In the genomic region with DNA sequence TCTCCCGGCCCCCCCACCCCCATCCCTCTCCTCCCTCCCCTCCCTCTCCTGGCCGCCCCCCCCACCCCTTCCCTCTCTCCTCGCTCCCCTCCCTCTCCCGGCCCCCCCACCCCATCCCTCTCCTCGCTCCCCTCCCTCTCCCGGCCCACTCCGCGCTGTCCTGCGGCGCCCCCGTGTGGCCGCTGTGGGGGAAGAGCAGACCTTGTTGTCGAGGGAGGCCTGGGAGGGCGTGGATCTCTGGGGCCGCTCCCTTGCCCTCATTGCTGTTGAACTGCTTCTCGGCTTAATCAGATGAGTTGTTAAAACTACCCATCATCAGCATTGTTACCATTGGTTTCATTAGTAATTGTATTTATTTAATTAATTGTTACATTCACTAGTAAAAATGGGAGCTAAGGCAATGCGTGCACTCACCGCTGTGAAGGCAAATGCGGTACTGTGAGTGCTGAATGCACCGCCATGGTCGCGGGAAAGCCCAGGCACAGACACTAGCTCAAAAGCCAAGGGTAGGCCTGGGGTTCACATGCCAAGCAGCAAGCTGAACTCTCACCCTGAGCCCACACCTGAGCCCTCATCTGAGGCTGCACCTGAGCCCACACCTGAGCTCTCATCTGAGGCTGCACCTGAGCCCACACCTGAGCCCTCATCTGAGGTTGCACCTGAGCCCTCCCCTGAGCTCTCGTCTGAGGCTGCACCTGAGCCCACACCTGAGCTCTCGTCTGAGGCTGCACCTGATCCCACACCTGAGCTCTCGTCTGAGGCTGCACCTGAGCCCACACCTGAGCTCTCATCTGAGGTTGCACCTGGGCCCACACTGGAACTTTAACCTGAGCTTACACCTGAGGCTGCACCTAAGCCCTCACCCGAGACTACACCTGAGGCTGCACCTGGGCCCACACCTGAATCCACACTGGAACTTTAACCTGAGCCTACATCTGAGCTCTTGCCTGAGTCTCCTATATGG, we compare ENCODE assay signal across 8 cellular contexts. TPM values are rescaled to one million over a fixed set of nuclear protein-coding genes. Genes with fewer than 3 reads are reported as not detected.
A peak's percentile ranks its signal among the peaks of the same experiment; 100 is the strongest.
DNase-seq lines count a peak whose midpoint lies in the region; ATAC-seq, FAIRE-seq and TF ChIP-seq lines count a peak whose summit lies in the region.

No MANE protein-coding gene starts in this region.

- H3K36me3 Mint-ChIP-seq in Caco-2 (ENCODE audit: insufficient read depth, unreplicated experiment) = peaks cover 11% of the 10 kb centered on the region

- no peaks in the 10 kb centered on the region for H3K4me1 Mint-ChIP-seq in Caco-2 (ENCODE audit: low read depth, unreplicated experiment)

- no peak overlapping the region for H4K8ac ChIP-seq in trophoblast cell (ENCODE audit: low read depth, low read length)

- no peak overlapping the region for H3K4me2 ChIP-seq in trophoblast cell (ENCODE audit: low read length)

- no peak overlapping the region for H2AK5ac ChIP-seq in trophoblast cell (ENCODE audit: low read length)

- BruUV-seq in Caco-2 (replicated peaks; lab: Mats Ljungman, UMichigan) = no TSS peak

- no peak overlapping the region for H4K91ac ChIP-seq in trophoblast cell (ENCODE audit: low read depth, low read length)

- intact Hi-C loops in Caco-2 (cut with micrococcal nuclease; ENCODE audit: unreplicated experiment) = loop anchor here (10.0 kb wide), 1 partner anchor 213 kb away; no protein-coding TSS in a partner anchor

- H2BK12ac ChIP-seq in trophoblast cell (ENCODE audit: low read length) = no peak overlapping the region

- no peaks in the 10 kb centered on the region for H3K9me3 Mint-ChIP-seq in Caco-2 (ENCODE audit: unreplicated experiment)

- H3K79me1 ChIP-seq in trophoblast cell (ENCODE audit: low read length) = no peaks in the 10 kb centered on the region

- H3K4me3 Mint-ChIP-seq in Caco-2 (ENCODE audit: unreplicated experiment) = no peak overlapping the region

- H2BK5ac ChIP-seq in trophoblast cell (ENCODE audit: low read depth, low read length, poor library complexity) = no peak overlapping the region

- H3K27ac Mint-ChIP-seq in Caco-2 (ENCODE audit: unreplicated experiment) = no peak overlapping the region

- H3K27me3 ChIP-seq in Caco-2 (replicated peaks; ENCODE audit: control insufficient read depth, insufficient read depth, low read length) (no peaks in the 10 kb centered on the region), SJSA1 (replicated peaks) (no peaks in the 10 kb centered on the region), trophoblast cell (ENCODE audit: insufficient read depth, low read length) (no peaks in the 10 kb centered on the region)

- H3K18ac ChIP-seq in trophoblast cell (ENCODE audit: low read length) = no peak overlapping the region

- no peaks in the 10 kb centered on the region for H3K9me3 ChIP-seq in Caco-2
- H3K9me3 ChIP-seq in SJSA1 (replicated peaks) = no peaks in the 10 kb centered on the region
- peaks cover 14% of the 10 kb centered on the region for H3K9me3 ChIP-seq in trophoblast cell (ENCODE audit: insufficient read depth, low read depth, low read length)

- no peak for TF ChIP-seq POLR2A in GM18505 (IDR thresholded peaks at IDR 0.05; ENCODE audit: borderline replicate concordance, extremely low read depth, insufficient read depth, insufficient read length)

- H3K4ac ChIP-seq in trophoblast cell (ENCODE audit: low read depth, low read length) = no peak overlapping the region

- no peak for ATAC-seq in GM21526 (IDR thresholded peaks at IDR 0.05; ENCODE audit: low FRiP score, unreplicated experiment)
- ATAC-seq in GM18505 (IDR thresholded peaks at IDR 0.05; ENCODE audit: unreplicated experiment) = no peak

- no peak overlapping the region for H3K27ac ChIP-seq in SJSA1
- no peak overlapping the region for H3K27ac ChIP-seq in trophoblast cell (ENCODE audit: low read depth, low read length)

- H3K4me3 ChIP-seq in Caco-2 (ENCODE audit: low read depth, low read length) (no peak overlapping the region), SJSA1 (no peak overlapping the region), trophoblast cell (ENCODE audit: low read depth, low read length) (no peak overlapping the region)

- H3K23ac ChIP-seq in trophoblast cell (ENCODE audit: low read length) = no peak overlapping the region

- H3K36me3 ChIP-seq in Caco-2 (ENCODE audit: control insufficient read depth, insufficient read depth, low read length) (no peaks in the 10 kb centered on the region), SJSA1 (no peaks in the 10 kb centered on the region), trophoblast cell (ENCODE audit: control insufficient read depth in 1 of 2, insufficient read depth in 2 of 2, low read length in 2 of 2) (no peaks in the 10 kb centered on the region)

- no peak overlapping the region for H3K14ac ChIP-seq in trophoblast cell (ENCODE audit: low read length)

- no peak overlapping the region for H2AFZ ChIP-seq in trophoblast cell (ENCODE audit: insufficient read depth, low read length, poor library complexity)

- DNase-seq in Caco-2 = peak; percentile 55 to 73
- peak; percentile 33 for DNase-seq in KG1 (lab: John Stamatoyannopoulos, UW)
- peak; percentile 62 to 74 for DNase-seq in SJSA1 (ENCODE audit: low read depth in 1 of 2, low spot score in 2 of 2)
- DNase-seq in activated gamma-delta T cell (lab: John Stamatoyannopoulos, UW) = peak; percentile 53
- DNase-seq in frontal cortex (ENCODE audit: low spot score in 2 of 2) = peak; percentile 73 to 82
- peak; percentile 59 to 71 for DNase-seq in trophoblast cell

- no CpG with 5 or more reads among the region's 26 CpGs for WGBS in trophoblast cell (ENCODE audit: extremely low coverage, insufficient coverage, insufficient read length)

- H2BK120ac ChIP-seq in trophoblast cell (ENCODE audit: insufficient read depth, low read length, poor library complexity) = no peak overlapping the region

- no peaks in the 10 kb centered on the region for H3K27me3 Mint-ChIP-seq in Caco-2 (ENCODE audit: insufficient read depth, unreplicated experiment)

- CTCF ChIA-PET in Caco-2 (lab: Charles Lee) = interaction anchor here (0.5 to 0.9 kb wide), 3 partner anchors 70 to 192 kb away, joined by 3 read pairs; a partner anchor contains a TSS

- H4K12ac ChIP-seq in trophoblast cell (ENCODE audit: low read depth, low read length) = no peak overlapping the region

- POLR2A ChIA-PET in Caco-2 (lab: Charles Lee) = interaction anchor here (0.7 kb wide), 1 partner anchor 122 kb away, joined by 5 read pairs; no protein-coding TSS in a partner anchor

- H3K79me2 ChIP-seq in trophoblast cell (ENCODE audit: control insufficient read depth, insufficient read depth, low read length, poor library complexity) = no peaks in the 10 kb centered on the region

- no peak for FAIRE-seq in frontal cortex (lab: Jason Lieb, UNC)

- peak; percentile 43 to 80 for TF ChIP-seq CTCF in Caco-2 (IDR thresholded peaks at IDR 0.05; ENCODE audit: insufficient read depth in 1 of 2, low read depth in 1 of 2, low read length in 1 of 2, severe bottlenecking in 1 of 2, unreplicated experiment in 1 of 2)

- no peak overlapping the region for H3K9ac ChIP-seq in trophoblast cell (ENCODE audit: low read length)

- H3K4me1 ChIP-seq in Caco-2 (peaks cover 4% of the 10 kb centered on the region; the same call in 1 of the 2 replicates), SJSA1 (replicated peaks) (peaks cover 16% of the 10 kb centered on the region), trophoblast cell (ENCODE audit: control insufficient read depth in 1 of 2, insufficient read depth in 2 of 2, low read length in 2 of 2) (peaks cover 3 to 9% of the 10 kb centered on the region in 2 experiments)

RNA-seq across cellular contexts. Expression of a gene that starts 8.8 kb away (rescaled TPM):
- total RNA-seq in Caco-2 (2022) = not detected in 2 replicates
- not detected in 2 replicates for total RNA-seq in SJSA1 (2014; rRNA removed; shearing (Covaris generic))
- 2.4 TPM for total RNA-seq in frontal cortex
- polyA plus RNA-seq in trophoblast cell (2013) = not detected in 2 replicates

RNA-seq across cellular contexts. Expression of a gene that starts 19.6 kb away (rescaled TPM):
- total RNA-seq in Caco-2 (2022) (not detected in 2 replicates), frontal cortex (0.41 TPM)
- not detected in 2 replicates for total RNA-seq in SJSA1 (2014; rRNA removed; shearing (Covaris generic))
- not detected in 2 replicates for polyA plus RNA-seq in trophoblast cell (2013)
